Comparison of ENCODE assay signal across 8 cellular contexts in the genomic region with DNA sequence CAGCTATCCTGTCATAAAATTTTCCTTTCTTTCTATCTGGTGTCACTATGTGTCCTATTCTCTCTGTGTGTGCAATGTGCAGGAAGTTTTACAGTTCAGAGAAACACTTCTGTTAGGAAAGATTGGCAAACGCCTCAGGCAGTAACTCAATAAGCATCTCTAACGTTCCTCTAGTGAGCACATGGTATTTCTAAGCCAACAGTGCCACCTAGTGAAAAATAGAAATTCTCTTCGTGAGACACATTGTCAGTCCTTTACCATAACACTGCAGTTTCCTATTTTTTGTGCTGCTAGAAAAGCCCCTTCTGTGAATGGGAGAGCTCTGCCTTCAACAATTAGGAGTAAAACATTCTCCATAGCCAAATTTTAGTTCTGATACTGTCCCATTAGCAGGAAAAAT. TPM values are rescaled to one million over a fixed set of nuclear protein-coding genes. Genes with fewer than 3 reads are reported as not detected.
DNase-seq lines count a peak whose midpoint lies in the region; ATAC-seq and TF ChIP-seq lines count a peak whose summit lies in the region.

No MANE protein-coding gene starts in this region.

- WGBS in ovary, 3 donors, result 1% methylated on average over 3 of the region's 3 CpGs

- no peak for DNase-seq in GM10266 (ENCODE audit: extremely low spot score)
- DNase-seq in NCI-H128 (lab: John Stamatoyannopoulos, UW; ENCODE audit: unreplicated experiment), result peak; percentile 25
- peak; percentile 45 for DNase-seq in dedifferentiated amniotic fluid mesenchymal stem cell (ENCODE audit: extremely low spot score)
- DNase-seq in ovary, result no peak
- DNase-seq in posterior vena cava (ENCODE audit: low spot score), result no peak

- no peak overlapping the region for H3K27ac ChIP-seq in ovary

- TF ChIP-seq CTCF in GM10266 (IDR thresholded peaks at IDR 0.05; ENCODE audit: control insufficient read depth, insufficient read depth, low read depth, missing control alignments) (peak; percentile 21), ovary (IDR thresholded peaks at IDR 0.05) (peak; percentile 32 to 55 (median 35))

- no peak for TF ChIP-seq EP300 in ovary (IDR thresholded peaks at IDR 0.05)

- intact Hi-C loops in ovary (cut with DNase I) (no loop called here), posterior vena cava (cut with DNase I) (no loop called here)

- H3K36me3 ChIP-seq in ovary, result no peaks in the 10 kb centered on the region

- no peaks in the 10 kb centered on the region for H3K27me3 ChIP-seq in ovary

- no peak overlapping the region for H3K4me3 ChIP-seq in ovary

- no peak for TF ChIP-seq POLR2A in ovary (IDR thresholded peaks at IDR 0.05)

- peaks cover 0 to 4% of the 10 kb centered on the region in 2 donors for H3K9me3 ChIP-seq in ovary

- ATAC-seq in GM18867 (IDR thresholded peaks at IDR 0.05; ENCODE audit: unreplicated experiment) (no peak), HG03097 (IDR thresholded peaks at IDR 0.05; ENCODE audit: low FRiP score, unreplicated experiment) (no peak), GM18873 (IDR thresholded peaks at IDR 0.05; ENCODE audit: low FRiP score, unreplicated experiment) (no peak)

- H3K4me1 ChIP-seq in ovary (ENCODE audit: insufficient read depth), result no peaks in the 10 kb centered on the region

RNA-seq across cellular contexts. Expression of a gene that starts 50.7 kb away (rescaled TPM):
- not detected for total RNA-seq in ovary
- polyA plus RNA-seq in ovary, result not detected
- not detected for total RNA-seq in posterior vena cava

Comparison
In these comparisons a context has a peak if more than half of its experiments do, and no peak if none do; other contexts are left out.
1. DNase-seq: peak in NCI-H128 (single experiment) and dedifferentiated amniotic fluid mesenchymal stem cell (single experiment); none in GM10266 (single experiment), ovary (0 of 5) and posterior vena cava (single experiment).